22 cellular contexts compared by ENCODE assay signal in the genomic region with DNA sequence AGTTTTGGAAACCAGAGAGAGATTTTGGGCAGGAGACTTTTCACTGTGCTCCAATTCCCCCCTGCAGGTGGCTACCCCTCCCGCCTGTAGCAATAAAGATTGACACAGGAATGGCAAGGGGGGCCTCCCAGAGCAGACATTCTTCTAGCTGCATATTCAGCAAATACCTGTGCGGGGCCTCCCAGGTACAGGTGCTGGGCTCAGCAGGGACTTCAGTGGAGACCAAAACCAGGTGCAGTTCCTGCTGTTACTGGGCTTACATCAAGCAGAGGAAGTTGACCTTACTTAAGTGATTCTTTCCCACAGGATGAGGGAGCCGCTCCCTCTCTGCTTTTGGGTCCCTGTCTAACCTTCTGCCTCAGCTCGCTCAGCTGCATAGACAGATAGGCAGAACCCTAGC.
DNase-seq lines count a peak whose midpoint lies in the region; ATAC-seq and TF ChIP-seq lines count a peak whose summit lies in the region.
"Had no signal": no experiment of that assay in that cellular context is flagged by ENCODE, and none has a peak within 500 bp of the region (broad histone marks: within the 10 kb centered on the region; RNA-seq: fewer than 3 reads in every experiment).

No MANE protein-coding gene starts in this region.

- in situ Hi-C loops in GM13976 (cut with MboI; ENCODE audit: low sequenced_read_pairs, unreplicated experiment) = no loop called here

- H3K27me3 Mint-ChIP-seq in H9 (ENCODE audit: low read depth) = peaks cover 1% of the 10 kb centered on the region; the same call in 1 of the 2 replicates
- H3K27me3 Mint-ChIP-seq: CD4-positive, alpha-beta T cell had no signal

- H3K14ac ChIP-seq in H9 (ENCODE audit: insufficient read depth, low read length) = no peak overlapping the region

- no peak overlapping the region for H3T11ph ChIP-seq in H9 (ENCODE audit: low read length)

- no peak overlapping the region for H2BK120ac ChIP-seq in H9 (ENCODE audit: low read depth, low read length, poor library complexity, severe bottlenecking)

- H3K4me1 Mint-ChIP-seq in H9 = peaks cover 34 to 46% of the 10 kb centered on the region in 2 experiments

- H3K27me3 ChIP-seq in H9 (ENCODE audit: insufficient read depth, low read length) (no peaks in the 10 kb centered on the region), iPS-20b (ENCODE audit: insufficient read depth, low read length) (no peaks in the 10 kb centered on the region), sigmoid colon (no peaks in the 10 kb centered on the region), psoas muscle (ENCODE audit: insufficient read depth in 3 of 3, low read length in 2 of 3) (peaks cover 0 to 5% (median 2%) of the 10 kb centered on the region in 3 donors)
- H3K27me3 ChIP-seq: BLaER1 had no signal

- no peak overlapping the region for H2BK20ac ChIP-seq in H9 (ENCODE audit: low read depth, low read length, poor library complexity, severe bottlenecking)

- no peak overlapping the region for H3K27ac ChIP-seq in H9 (ENCODE audit: insufficient read length, low read depth, low read length)
- no peak overlapping the region for H3K27ac ChIP-seq in iPS-20b (ENCODE audit: low read length)
- peak overlapping the region in 3 of 4 donors; percentile 23 to 94 (median 86) for H3K27ac ChIP-seq in sigmoid colon
- no peak overlapping the region for H3K27ac ChIP-seq in psoas muscle
- H3K27ac ChIP-seq: BLaER1 had no signal

- H3K4me2 ChIP-seq in H9 (ENCODE audit: insufficient read depth, insufficient read length, low read length) = no peak overlapping the region
- H3K4me2 ChIP-seq: BLaER1 had no signal

- TF ChIP-seq CTCF in H9 (conservative IDR thresholded peaks at IDR 0.05) = no peak
- TF ChIP-seq CTCF in sigmoid colon (IDR thresholded peaks at IDR 0.05) = no peak
- TF ChIP-seq CTCF in psoas muscle (IDR thresholded peaks at IDR 0.05) = no peak
- no peak for TF ChIP-seq CTCF in GM13976 (IDR thresholded peaks at IDR 0.05; ENCODE audit: borderline replicate concordance, control extremely low read depth, extremely low read depth, insufficient read depth, missing control alignments)

- intact Hi-C loops in sigmoid colon (cut with DNase I) = no loop called here
- intact Hi-C loops in psoas muscle (cut with DNase I) = no loop called here

- no peak for TF ChIP-seq EP300 in sigmoid colon (IDR thresholded peaks at IDR 0.05)

- no peak overlapping the region for H2AK5ac ChIP-seq in H9 (ENCODE audit: insufficient read length, low read length)

- H3K23me2 ChIP-seq in H9 (ENCODE audit: insufficient read length, low read depth, low read length, poor library complexity, severe bottlenecking) = no peaks in the 10 kb centered on the region

- no peak overlapping the region for H3K56ac ChIP-seq in H9 (ENCODE audit: insufficient read length, low read depth, low read length)

- no peak for ATAC-seq in GM18511 (IDR thresholded peaks at IDR 0.05; ENCODE audit: unreplicated experiment)
- ATAC-seq in psoas muscle = no peak
- ATAC-seq: GM12878, Right ventricle myocardium inferior had no signal

- no peak overlapping the region for H3K18ac ChIP-seq in H9 (ENCODE audit: insufficient read length, low read depth, low read length)

- H3K23ac ChIP-seq in H9 (ENCODE audit: insufficient read length, low read depth, low read length) = no peak overlapping the region

- H3K4me1 ChIP-seq in H9 (ENCODE audit: insufficient read depth, low read length) (peaks cover 18% of the 10 kb centered on the region; the same call in 1 of the 2 replicates), iPS-20b (ENCODE audit: insufficient read depth, low read length) (peaks cover 12% of the 10 kb centered on the region), sigmoid colon (peaks cover 0 to 81% (median 59%) of the 10 kb centered on the region in 4 donors), psoas muscle (no peaks in the 10 kb centered on the region)
- H3K4me1 ChIP-seq: BLaER1 had no signal

- no peak overlapping the region for H2AFZ ChIP-seq in H9 (ENCODE audit: low read length)

- no CpG with 5 or more reads among the region's 4 CpGs for WGBS in H9 (ENCODE audit: extremely low coverage, insufficient read length, low lambda C conversion rate)
- 93 to 94% methylated on average over 4 of the region's 4 CpGs for WGBS in sigmoid colon, 2 donors
- WGBS in psoas muscle, 3 donors = 79 to 86% (median 86%) methylated on average over 4 of the region's 4 CpGs

- H3K9me3 ChIP-seq in H9 (ENCODE audit: control insufficient read depth, low read depth, low read length) (no peaks in the 10 kb centered on the region), iPS-20b (ENCODE audit: insufficient read depth, low read depth, low read length) (no peaks in the 10 kb centered on the region), sigmoid colon (no peaks in the 10 kb centered on the region), psoas muscle (no peaks in the 10 kb centered on the region)
- H3K9me3 ChIP-seq: BLaER1 had no signal

- H3K79me1 ChIP-seq in H9 (ENCODE audit: insufficient read depth, low read depth, low read length, poor library complexity, severe bottlenecking) = no peaks in the 10 kb centered on the region

- no peaks in the 10 kb centered on the region for H4K20me1 ChIP-seq in H9 (ENCODE audit: control insufficient read depth, insufficient read depth, insufficient read length)
- H4K20me1 ChIP-seq: BLaER1 had no signal

- no peak overlapping the region for H3K4me3 ChIP-seq in iPS-20b (ENCODE audit: low read length)
- H3K4me3 ChIP-seq in sigmoid colon = no peak overlapping the region
- H3K4me3 ChIP-seq in psoas muscle = no peak overlapping the region
- H3K4me3 ChIP-seq: BLaER1, GM12878 had no signal

- H3K27ac Mint-ChIP-seq in H9 = peak overlapping the region in 2 of 3 experiments; percentile 37 to 91; a peak in 3 of 7 replicates
- H3K27ac Mint-ChIP-seq: CD4-positive, alpha-beta T cell had no signal

- H2BK5ac ChIP-seq in H9 (ENCODE audit: insufficient read length, low read length) = no peak overlapping the region

- no peaks in the 10 kb centered on the region; a peak in 1 of 5 replicates for H3K9me3 Mint-ChIP-seq in H9
- H3K9me3 Mint-ChIP-seq: CD4-positive, alpha-beta T cell had no signal

- H3K36me3 ChIP-seq in iPS-20b (ENCODE audit: insufficient read depth, low read depth, low read length) = no peaks in the 10 kb centered on the region
- no peaks in the 10 kb centered on the region for H3K36me3 ChIP-seq in sigmoid colon
- no peaks in the 10 kb centered on the region for H3K36me3 ChIP-seq in psoas muscle (ENCODE audit: insufficient read depth in 1 of 2, low read depth in 1 of 2)
- H3K36me3 ChIP-seq: BLaER1 had no signal

- H3K36me3 Mint-ChIP-seq in H9 (ENCODE audit: insufficient read depth in 1 of 3, low read depth in 3 of 3) = no peaks in the 10 kb centered on the region

- no peak overlapping the region for H3K4ac ChIP-seq in H9 (ENCODE audit: low read depth, low read length)

- H2BK12ac ChIP-seq in H9 (ENCODE audit: insufficient read length, low read depth, low read length) = no peak overlapping the region

- no peak overlapping the region for H4K5ac ChIP-seq in H9 (ENCODE audit: insufficient read length, low read depth, low read length)

- TF ChIP-seq POLR2A in sigmoid colon (IDR thresholded peaks at IDR 0.05) = no peak

- H3K9ac ChIP-seq in H9 (ENCODE audit: extremely low read depth, insufficient read length, low read length) (no peak overlapping the region), iPS-20b (ENCODE audit: low read depth, low read length) (peak overlapping the region; percentile 13; the same call in 1 of the 2 replicates)
- H3K9ac ChIP-seq: BLaER1 had no signal

- H3K79me2 ChIP-seq in H9 (ENCODE audit: insufficient read depth, low read length) = no peaks in the 10 kb centered on the region

- DNase-seq in H9 (peak; percentile 93), RPMI8226 (peak; percentile 5), sigmoid colon (peak; percentile 48), NCI-H526 (lab: John Stamatoyannopoulos, UW) (no peak), psoas muscle (no peak), GM13976 (ENCODE audit: low spot score) (no peak)
- DNase-seq: CD4-positive, alpha-beta T cell; COR-L47; DMS79; GOT3; Kasumi-1; NCI-H1417 treated with DMSO at 0.1 percent for 48 hours; NCI-H187; NCI-H2107; NCI-H2227 treated with DMSO at 0.1 percent for 48 hours; NCI-H524; OCI-M1 had no signal

- no peak overlapping the region for H2BK15ac ChIP-seq in H9 (ENCODE audit: low read depth, low read length)

- no peak overlapping the region for H4K8ac ChIP-seq in H9 (replicated peaks; ENCODE audit: insufficient read length, low read depth, low read length)

- H4K91ac ChIP-seq in H9 (ENCODE audit: insufficient read length, low read depth, low read length) = no peak overlapping the region

- no peak overlapping the region for H3K4me3 Mint-ChIP-seq in H9
- H3K4me3 Mint-ChIP-seq: CD4-positive, alpha-beta T cell had no signal

Comparison
In these comparisons a context has a peak if more than half of its experiments do, and no peak if none do; other contexts are left out.
1. DNase-seq: peak in H9 (single experiment), RPMI8226 (single experiment) and sigmoid colon (single experiment); none in NCI-H526 (0 of 2), psoas muscle (0 of 2) and GM13976 (single experiment).
2. H3K27ac ChIP-seq: peak in sigmoid colon (3 of 4); none in H9 (single experiment), iPS-20b (single experiment) and psoas muscle (single experiment).